In the genomic region with DNA sequence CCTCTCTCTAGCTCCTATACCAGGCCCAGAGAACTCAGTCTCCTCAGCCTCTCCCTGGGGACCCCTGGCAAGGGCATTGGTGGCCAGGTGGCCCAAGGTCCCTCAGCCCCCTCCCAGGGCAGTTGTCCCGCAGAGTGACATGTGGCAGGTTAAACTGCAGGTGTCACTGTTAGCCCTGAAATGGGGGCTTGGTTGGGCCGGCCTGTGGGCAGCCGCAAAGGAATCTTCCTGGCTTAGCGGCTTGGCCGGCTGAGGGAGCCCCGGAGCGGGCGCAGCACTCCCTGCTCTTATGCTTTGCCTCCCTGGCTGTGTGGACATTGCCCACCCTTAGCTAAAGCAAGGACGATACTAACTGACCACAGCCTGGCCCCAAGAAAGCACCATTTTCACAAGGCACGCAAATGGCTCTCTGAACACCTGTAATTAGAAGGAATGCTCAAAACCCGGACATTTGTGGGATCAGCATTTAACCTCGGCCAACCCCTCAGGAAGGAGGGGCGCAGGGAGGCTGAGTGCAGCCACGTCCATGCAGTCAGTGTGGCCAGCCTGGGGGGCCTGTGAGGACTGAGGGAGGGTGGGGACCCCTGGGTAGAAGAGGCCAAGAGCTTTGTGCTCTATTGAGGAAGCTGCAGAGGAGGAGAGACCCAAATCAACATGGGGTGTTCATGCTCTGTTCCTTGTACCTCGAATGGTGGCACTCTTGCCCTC, we compare ENCODE assay signal across 1 cellular context.
TF ChIP-seq lines count a peak whose summit lies in the region.

No MANE protein-coding gene starts in this region.

TF ChIP-seq in HepG2, 621 proteins besides CTCF, POLR2A, EP300 and RAD21 (continued from another document and continues in another):
- TF ChIP-seq MAZ (IDR thresholded peaks at IDR 0.05; ENCODE audit: borderline replicate concordance, low read depth, low read length) (no peak), MAZ (CRISPR knock-in tag; IDR thresholded peaks at IDR 0.05; ENCODE audit: low read depth) (peak; percentile 44; the same call in 1 of the 2 replicates), MTF2 (CRISPR knock-in tag; IDR thresholded peaks at IDR 0.05; ENCODE audit: borderline replicate concordance) (peak; percentile 35; the same call in 1 of the 2 replicates), ZSCAN30 (CRISPR knock-in tag; IDR thresholded peaks at IDR 0.05) (no peak), LCORL (IDR thresholded peaks at IDR 0.05) (no peak), LCORL (CRISPR knock-in tag; IDR thresholded peaks at IDR 0.05) (peak; percentile 61), ZNF660 (CRISPR knock-in tag; IDR thresholded peaks at IDR 0.05; ENCODE audit: borderline replicate concordance, low read depth) (no peak), ZNF329 (CRISPR knock-in tag; IDR thresholded peaks at IDR 0.05; ENCODE audit: low read depth) (no peak), RXRA (CRISPR knock-in tag; IDR thresholded peaks at IDR 0.05) (no peak), ZNF350 (CRISPR knock-in tag; IDR thresholded peaks at IDR 0.05; ENCODE audit: borderline replicate concordance, low read depth) (peak; percentile 27; the same call in 1 of the 2 replicates), ZNF597 (CRISPR knock-in tag; IDR thresholded peaks at IDR 0.05) (no peak), ZNF253 (CRISPR knock-in tag; IDR thresholded peaks at IDR 0.05; ENCODE audit: borderline replicate concordance) (no peak), NR2F1 (CRISPR knock-in tag; IDR thresholded peaks at IDR 0.05) (no peak), ZNF292 (CRISPR knock-in tag; IDR thresholded peaks at IDR 0.05; ENCODE audit: borderline replicate concordance, low read depth) (no peak), SALL1 (CRISPR knock-in tag; IDR thresholded peaks at IDR 0.05) (peak; percentile 62; the same call in 1 of the 2 replicates), ZNF101 (CRISPR knock-in tag; IDR thresholded peaks at IDR 0.05; ENCODE audit: borderline replicate concordance, low read depth) (no peak), SIX4 (CRISPR knock-in tag; IDR thresholded peaks at IDR 0.05) (no peak), ZBTB1 (CRISPR knock-in tag; IDR thresholded peaks at IDR 0.05; ENCODE audit: borderline replicate concordance) (no peak), HNRNPL (IDR thresholded peaks at IDR 0.05; ENCODE audit: low read depth, low read length) (no peak), KLF6 (CRISPR knock-in tag; IDR thresholded peaks at IDR 0.05) (no peak), TBP (CRISPR knock-in tag; IDR thresholded peaks at IDR 0.05) (no peak), ZNF501 (CRISPR knock-in tag; IDR thresholded peaks at IDR 0.05) (peak; percentile 63; the same call in 1 of the 2 replicates), FOSL1 (CRISPR knock-in tag; IDR thresholded peaks at IDR 0.05; ENCODE audit: borderline replicate concordance) (no peak), ZFP91 (CRISPR knock-in tag; IDR thresholded peaks at IDR 0.05; ENCODE audit: borderline replicate concordance) (peak; percentile 23; the same call in 1 of the 2 replicates), SKI (IDR thresholded peaks at IDR 0.05; ENCODE audit: partially characterized antibody) (no peak), THAP7 (CRISPR knock-in tag; IDR thresholded peaks at IDR 0.05) (0 out of 2 replicates have a peak, but pooled peaks have one; percentile 28), HOXD1 (CRISPR knock-in tag; IDR thresholded peaks at IDR 0.05) (0 out of 2 replicates have a peak, but pooled peaks have one; percentile 51), PRDM10 (CRISPR knock-in tag; IDR thresholded peaks at IDR 0.05; ENCODE audit: low read depth) (no peak), ZNF207 (IDR thresholded peaks at IDR 0.05; ENCODE audit: borderline replicate concordance) (no peak), NFE2 (CRISPR knock-in tag; IDR thresholded peaks at IDR 0.05) (no peak), UBTF (CRISPR knock-in tag; IDR thresholded peaks at IDR 0.05) (peak; percentile 58), MIER3 (CRISPR knock-in tag; IDR thresholded peaks at IDR 0.05; ENCODE audit: borderline replicate concordance) (no peak), RFXAP (CRISPR knock-in tag; IDR thresholded peaks at IDR 0.05; ENCODE audit: borderline replicate concordance) (no peak; the same call in 1 of the 2 replicates), TBX2 (CRISPR knock-in tag; IDR thresholded peaks at IDR 0.05; ENCODE audit: borderline replicate concordance) (no peak; the same call in 1 of the 2 replicates), TOE1 (CRISPR knock-in tag; IDR thresholded peaks at IDR 0.05) (no peak), EHMT2 (IDR thresholded peaks at IDR 0.05; ENCODE audit: borderline replicate concordance, low read depth, low read length) (no peak)
- TF ChIP-seq, protein P1, sequence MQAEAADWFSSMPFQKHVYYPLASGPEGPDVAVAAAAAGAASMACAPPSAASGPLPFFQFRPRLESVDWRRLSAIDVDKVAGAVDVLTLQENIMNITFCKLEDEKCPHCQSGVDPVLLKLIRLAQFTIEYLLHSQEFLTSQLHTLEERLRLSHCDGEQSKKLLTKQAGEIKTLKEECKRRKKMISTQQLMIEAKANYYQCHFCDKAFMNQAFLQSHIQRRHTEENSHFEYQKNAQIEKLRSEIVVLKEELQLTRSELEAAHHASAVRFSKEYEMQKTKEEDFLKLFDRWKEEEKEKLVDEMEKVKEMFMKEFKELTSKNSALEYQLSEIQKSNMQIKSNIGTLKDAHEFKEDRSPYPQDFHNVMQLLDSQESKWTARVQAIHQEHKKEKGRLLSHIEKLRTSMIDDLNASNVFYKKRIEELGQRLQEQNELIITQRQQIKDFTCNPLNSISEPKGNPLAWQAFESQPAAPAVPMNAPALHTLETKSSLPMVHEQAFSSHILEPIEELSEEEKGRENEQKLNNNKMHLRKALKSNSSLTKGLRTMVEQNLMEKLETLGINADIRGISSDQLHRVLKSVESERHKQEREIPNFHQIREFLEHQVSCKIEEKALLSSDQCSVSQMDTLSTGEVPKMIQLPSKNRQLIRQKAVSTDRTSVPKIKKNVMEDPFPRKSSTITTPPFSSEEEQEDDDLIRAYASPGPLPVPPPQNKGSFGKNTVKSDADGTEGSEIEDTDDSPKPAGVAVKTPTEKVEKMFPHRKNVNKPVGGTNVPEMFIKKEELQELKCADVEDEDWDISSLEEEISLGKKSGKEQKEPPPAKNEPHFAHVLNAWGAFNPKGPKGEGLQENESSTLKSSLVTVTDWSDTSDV (CRISPR knock-in tag; IDR thresholded peaks at IDR 0.05), result no peak
- TF ChIP-seq, protein P2, sequence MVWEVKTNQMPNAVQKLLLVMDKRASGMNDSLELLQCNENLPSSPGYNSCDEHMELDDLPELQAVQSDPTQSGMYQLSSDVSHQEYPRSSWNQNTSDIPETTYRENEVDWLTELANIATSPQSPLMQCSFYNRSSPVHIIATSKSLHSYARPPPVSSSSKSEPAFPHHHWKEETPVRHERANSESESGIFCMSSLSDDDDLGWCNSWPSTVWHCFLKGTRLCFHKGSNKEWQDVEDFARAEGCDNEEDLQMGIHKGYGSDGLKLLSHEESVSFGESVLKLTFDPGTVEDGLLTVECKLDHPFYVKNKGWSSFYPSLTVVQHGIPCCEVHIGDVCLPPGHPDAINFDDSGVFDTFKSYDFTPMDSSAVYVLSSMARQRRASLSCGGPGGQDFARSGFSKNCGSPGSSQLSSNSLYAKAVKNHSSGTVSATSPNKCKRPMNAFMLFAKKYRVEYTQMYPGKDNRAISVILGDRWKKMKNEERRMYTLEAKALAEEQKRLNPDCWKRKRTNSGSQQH (CRISPR knock-in tag; IDR thresholded peaks at IDR 0.05; ENCODE audit: low read depth), result no peak
- TF ChIP-seq, protein P3, sequence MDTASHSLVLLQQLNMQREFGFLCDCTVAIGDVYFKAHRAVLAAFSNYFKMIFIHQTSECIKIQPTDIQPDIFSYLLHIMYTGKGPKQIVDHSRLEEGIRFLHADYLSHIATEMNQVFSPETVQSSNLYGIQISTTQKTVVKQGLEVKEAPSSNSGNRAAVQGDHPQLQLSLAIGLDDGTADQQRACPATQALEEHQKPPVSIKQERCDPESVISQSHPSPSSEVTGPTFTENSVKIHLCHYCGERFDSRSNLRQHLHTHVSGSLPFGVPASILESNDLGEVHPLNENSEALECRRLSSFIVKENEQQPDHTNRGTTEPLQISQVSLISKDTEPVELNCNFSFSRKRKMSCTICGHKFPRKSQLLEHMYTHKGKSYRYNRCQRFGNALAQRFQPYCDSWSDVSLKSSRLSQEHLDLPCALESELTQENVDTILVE (CRISPR knock-in tag; IDR thresholded peaks at IDR 0.05), result no peak
- TF ChIP-seq, protein P4, sequence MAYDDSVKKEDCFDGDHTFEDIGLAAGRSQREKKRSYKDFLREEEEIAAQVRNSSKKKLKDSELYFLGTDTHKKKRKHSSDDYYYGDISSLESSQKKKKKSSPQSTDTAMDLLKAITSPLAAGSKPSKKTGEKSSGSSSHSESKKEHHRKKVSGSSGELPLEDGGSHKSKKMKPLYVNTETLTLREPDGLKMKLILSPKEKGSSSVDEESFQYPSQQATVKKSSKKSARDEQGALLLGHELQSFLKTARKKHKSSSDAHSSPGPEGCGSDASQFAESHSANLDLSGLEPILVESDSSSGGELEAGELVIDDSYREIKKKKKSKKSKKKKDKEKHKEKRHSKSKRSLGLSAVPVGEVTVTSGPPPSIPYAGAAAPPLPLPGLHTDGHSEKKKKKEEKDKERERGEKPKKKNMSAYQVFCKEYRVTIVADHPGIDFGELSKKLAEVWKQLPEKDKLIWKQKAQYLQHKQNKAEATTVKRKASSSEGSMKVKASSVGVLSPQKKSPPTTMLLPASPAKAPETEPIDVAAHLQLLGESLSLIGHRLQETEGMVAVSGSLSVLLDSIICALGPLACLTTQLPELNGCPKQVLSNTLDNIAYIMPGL (CRISPR knock-in tag; IDR thresholded peaks at IDR 0.05; ENCODE audit: borderline replicate concordance in 1 of 2, low read depth in 1 of 2), result peak in 1 of 2 experiments; percentile 73; a peak in 2 of 4 replicates
